Comparison of ENCODE assay signal across 1 cellular context in genomic region chr12:57237952-57238853, GRCh38.
A peak's percentile ranks its signal among the peaks of the same experiment; 100 is the strongest.
TF ChIP-seq lines count a peak whose summit lies in the region.

No MANE protein-coding gene starts in this region.

TF ChIP-seq in endothelial cell of umbilical vein, 7 proteins besides CTCF, POLR2A, EP300 and RAD21:
- peak; percentile 80 for TF ChIP-seq EZH2 (IDR thresholded peaks at IDR 0.05; ENCODE audit: borderline replicate concordance, low read depth, low read length, severe bottlenecking)
- no peak for TF ChIP-seq FOS (IDR thresholded peaks at IDR 0.05; ENCODE audit: borderline replicate concordance, insufficient read depth, low read length)
